ENCODE assay signal across 8 cellular contexts in genomic region chr14:70358631-70359030, GRCh38. TPM values are rescaled to one million over a fixed set of nuclear protein-coding genes. Genes with fewer than 3 reads are reported as not detected.
A peak's percentile ranks its signal among the peaks of the same experiment; 100 is the strongest.
DNase-seq lines count a peak whose midpoint lies in the region; ATAC-seq and TF ChIP-seq lines count a peak whose summit lies in the region.

No MANE protein-coding gene starts in this region.

- CTCF ChIA-PET in activated CD8-positive, alpha-beta memory T cell treated with anti-CD3 and anti-CD28 coated beads, Interleukin-2, amount 10 ng/mL, durations not matched to agents 7 days and 5 days (lab: Charles Lee) = interaction anchor here (0.8 to 1.4 kb wide), 2 partner anchors 57 to 210 kb away, joined by 3 read pairs; no protein-coding TSS in a partner anchor
- CTCF ChIA-PET in HEK293T (lab: Yijun Ruan, JAX) = no interaction called here

- no peak for DNase-seq in activated CD8-positive, alpha-beta memory T cell treated with anti-CD3 and anti-CD28 coated beads, Interleukin-2, amount 10 ng/mL, durations not matched to agents 7 days and 5 days
- DNase-seq in activated CD8-positive, alpha-beta memory T cell treated with anti-CD3 and anti-CD28 coated beads for 24 hours = no peak
- DNase-seq in activated naive CD8-positive, alpha-beta T cell treated with anti-CD3 and anti-CD28 coated beads, Interleukin-2, amount 10 ng/mL, durations not matched to agents 7 days and 5 days = no peak
- DNase-seq in kidney glomerular epithelial cell (lab: John Stamatoyannopoulos, UW) = peak; percentile 18
- DNase-seq in thyroid gland = no peak
- DNase-seq in NCI-H526 treated with DMSO at 0.1 percent for 48 hours (lab: John Stamatoyannopoulos, UW) = no peak
- DNase-seq in HEK293T (ENCODE audit: extremely low spot score) = no peak
- DNase-seq in stimulated activated CD4-positive, alpha-beta T cell treated with anti-CD3 and anti-CD28 coated beads, Interleukin-12 subunit alpha, Interleukin-12 subunit beta, amount 100 ng/mL, for 4 hours = no peak

- no peaks in the 10 kb centered on the region for H3K36me3 ChIP-seq in thyroid gland

- H3K4me1 Mint-ChIP-seq in activated CD8-positive, alpha-beta memory T cell treated with anti-CD3 and anti-CD28 coated beads, Interleukin-2, amount 10 ng/mL, durations not matched to agents 7 days and 5 days = peaks cover 31% of the 10 kb centered on the region
- peaks cover 25% of the 10 kb centered on the region for H3K4me1 Mint-ChIP-seq in activated naive CD8-positive, alpha-beta T cell treated with anti-CD3 and anti-CD28 coated beads, Interleukin-2, amount 10 ng/mL, durations not matched to agents 7 days and 5 days

- H3K4me1 ChIP-seq in thyroid gland = peaks cover 8 to 9% of the 10 kb centered on the region in 2 donors

- peaks cover 18% of the 10 kb centered on the region for H3K36me3 Mint-ChIP-seq in activated CD8-positive, alpha-beta memory T cell treated with anti-CD3 and anti-CD28 coated beads, Interleukin-2, amount 10 ng/mL, durations not matched to agents 7 days and 5 days
- H3K36me3 Mint-ChIP-seq in activated naive CD8-positive, alpha-beta T cell treated with anti-CD3 and anti-CD28 coated beads, Interleukin-2, amount 10 ng/mL, durations not matched to agents 7 days and 5 days = peaks cover 15% of the 10 kb centered on the region

- intact Hi-C loops in thyroid gland (cut with DNase I) = no loop called here

- WGBS in thyroid gland, 2 donors = 27 to 32% methylated on average over 5 of the region's 5 CpGs

- no peaks in the 10 kb centered on the region for H3K27me3 ChIP-seq in thyroid gland

- peak overlapping the region; percentile 95 for H3K4me3 Mint-ChIP-seq in activated CD8-positive, alpha-beta memory T cell treated with anti-CD3 and anti-CD28 coated beads, Interleukin-2, amount 10 ng/mL, durations not matched to agents 7 days and 5 days
- H3K4me3 Mint-ChIP-seq in activated naive CD8-positive, alpha-beta T cell treated with anti-CD3 and anti-CD28 coated beads, Interleukin-2, amount 10 ng/mL, durations not matched to agents 7 days and 5 days = peak overlapping the region; percentile 93

- H3K27ac ChIP-seq in thyroid gland = peak overlapping the region in 1 of 3 donors; percentile 67

- peaks cover 2% of the 10 kb centered on the region for H3K9me3 Mint-ChIP-seq in activated CD8-positive, alpha-beta memory T cell treated with anti-CD3 and anti-CD28 coated beads, Interleukin-2, amount 10 ng/mL, durations not matched to agents 7 days and 5 days (ENCODE audit: low read depth)
- peaks cover 9% of the 10 kb centered on the region for H3K9me3 Mint-ChIP-seq in activated naive CD8-positive, alpha-beta T cell treated with anti-CD3 and anti-CD28 coated beads, Interleukin-2, amount 10 ng/mL, durations not matched to agents 7 days and 5 days

- H3K27me3 Mint-ChIP-seq in activated CD8-positive, alpha-beta memory T cell treated with anti-CD3 and anti-CD28 coated beads, Interleukin-2, amount 10 ng/mL, durations not matched to agents 7 days and 5 days = peaks cover 2% of the 10 kb centered on the region
- H3K27me3 Mint-ChIP-seq in activated naive CD8-positive, alpha-beta T cell treated with anti-CD3 and anti-CD28 coated beads, Interleukin-2, amount 10 ng/mL, durations not matched to agents 7 days and 5 days = peaks cover 11% of the 10 kb centered on the region

- TF ChIP-seq CTCF in thyroid gland (IDR thresholded peaks at IDR 0.05) = no peak

- peak overlapping the region; percentile 43 to 75 (median 56) for H3K4me3 ChIP-seq in thyroid gland (replicated peaks in 1 of 3)

- no peaks in the 10 kb centered on the region for H3K9me3 ChIP-seq in thyroid gland

- H3K27ac Mint-ChIP-seq in activated CD8-positive, alpha-beta memory T cell treated with anti-CD3 and anti-CD28 coated beads, Interleukin-2, amount 10 ng/mL, durations not matched to agents 7 days and 5 days = peak overlapping the region; percentile 81
- peak overlapping the region; percentile 74 for H3K27ac Mint-ChIP-seq in activated naive CD8-positive, alpha-beta T cell treated with anti-CD3 and anti-CD28 coated beads, Interleukin-2, amount 10 ng/mL, durations not matched to agents 7 days and 5 days

- no peak for TF ChIP-seq POLR2A in thyroid gland (IDR thresholded peaks at IDR 0.05)

- POLR2A ChIA-PET in activated naive CD8-positive, alpha-beta T cell treated with anti-CD3 and anti-CD28 coated beads, Interleukin-2, amount 10 ng/mL, durations not matched to agents 7 days and 5 days (lab: Charles Lee) = no interaction called here
- POLR2A ChIA-PET in HEK293T (lab: Yijun Ruan, JAX) = interaction anchor here (0.7 to 1.4 kb wide), 5 partner anchors 10 to 480 kb away, joined by 3 to 4 read pairs (median 3); partner anchors contain the start of gene SMOC1

- ATAC-seq in activated CD8-positive, alpha-beta memory T cell treated with anti-CD3 and anti-CD28 coated beads, Interleukin-2, amount 10 ng/mL, durations not matched to agents 7 days and 5 days = no peak
- ATAC-seq in activated naive CD8-positive, alpha-beta T cell treated with anti-CD3 and anti-CD28 coated beads, Interleukin-2, amount 10 ng/mL, durations not matched to agents 7 days and 5 days (ENCODE audit: low read depth) = no peak

TF ChIP-seq in HEK293T, 16 proteins besides CTCF, POLR2A, EP300 and RAD21:
- no peak for TF ChIP-seq ARNT (IDR thresholded peaks at IDR 0.05)
- no peak for TF ChIP-seq L3MBTL2 (conservative IDR thresholded peaks at IDR 0.05)
- no peak for TF ChIP-seq ELF4 (IDR thresholded peaks at IDR 0.05)
- TF ChIP-seq FOXM1 (IDR thresholded peaks at IDR 0.05; ENCODE audit: borderline replicate concordance) = no peak
- no peak for TF ChIP-seq TARDBP (IDR thresholded peaks at IDR 0.05)
- TF ChIP-seq CTBP1 (IDR thresholded peaks at IDR 0.05; ENCODE audit: borderline replicate concordance) = no peak
- TF ChIP-seq FOXK2 (IDR thresholded peaks at IDR 0.05) = no peak
- TF ChIP-seq SUZ12 (IDR thresholded peaks at IDR 0.05) = no peak
- no peak for TF ChIP-seq FOXA1 (IDR thresholded peaks at IDR 0.05)
- no peak for TF ChIP-seq BHLHE40 (IDR thresholded peaks at IDR 0.05; ENCODE audit: borderline replicate concordance)
- no peak for TF ChIP-seq ZNF384 (IDR thresholded peaks at IDR 0.05)
- TF ChIP-seq NFRKB (IDR thresholded peaks at IDR 0.05) = no peak

RNA-seq across cellular contexts. Expression of gene COX16, which starts 0.9 kb away (rescaled TPM):
- total RNA-seq in activated CD8-positive, alpha-beta memory T cell treated with anti-CD3 and anti-CD28 coated beads, Interleukin-2, amount 10 ng/mL, durations not matched to agents 7 days and 5 days = 10 to 100 TPM; 32.5 to 55.7 TPM
- total RNA-seq in activated naive CD8-positive, alpha-beta T cell treated with anti-CD3 and anti-CD28 coated beads, Interleukin-2, amount 10 ng/mL, durations not matched to agents 7 days and 5 days = 10 to 100 TPM; 32.5 to 40.2 TPM
- total RNA-seq in thyroid gland = 10 to 100 TPM; 28.2 to 49.3 (median 35.3) TPM

RNA-seq across cellular contexts. Expression of gene SYNJ2BP, which starts 58.3 kb away (rescaled TPM):
- total RNA-seq in activated CD8-positive, alpha-beta memory T cell treated with anti-CD3 and anti-CD28 coated beads, Interleukin-2, amount 10 ng/mL, durations not matched to agents 7 days and 5 days = 1 to 10 TPM; 3.6 to 7.3 TPM
- total RNA-seq in activated naive CD8-positive, alpha-beta T cell treated with anti-CD3 and anti-CD28 coated beads, Interleukin-2, amount 10 ng/mL, durations not matched to agents 7 days and 5 days = 10 to 100 TPM; 14.9 to 15.3 TPM
- total RNA-seq in thyroid gland = 10 to 100 TPM; 28.1 to 44.9 (median 37.7) TPM
